Comparison of ENCODE assay signal across 7 cellular contexts in genomic region chr2:11744631-11745394, GRCh38. TPM values are rescaled to one million over a fixed set of nuclear protein-coding genes. Genes with fewer than 3 reads are reported as not detected.
DNase-seq lines count a peak whose midpoint lies in the region; ATAC-seq and TF ChIP-seq lines count a peak whose summit lies in the region.

No MANE protein-coding gene starts in this region.

- H3K9me3 Mint-ChIP-seq in activated CD4-positive, alpha-beta memory T cell treated with anti-CD3 and anti-CD28 coated beads for 36 hours = no peaks in the 10 kb centered on the region
- H3K9me3 Mint-ChIP-seq in glutamatergic neuron (ENCODE audit: unreplicated experiment) = peaks cover 7% of the 10 kb centered on the region

- DNase-seq in GM10248 (ENCODE audit: extremely low spot score) = no peak
- DNase-seq in NCI-H1092 (lab: John Stamatoyannopoulos, UW) = peak; percentile 20
- peak; percentile 44 for DNase-seq in activated CD4-positive, alpha-beta memory T cell treated with anti-CD3 and anti-CD28 coated beads for 36 hours
- peak; percentile 43 for DNase-seq in glutamatergic neuron
- peak; percentile 41 for DNase-seq in renal cortical epithelial cell (ENCODE audit: low read depth)
- no peak for DNase-seq in T-helper 9 cell

- peak; percentile 38 for TF ChIP-seq CTCF in GM10248 (IDR thresholded peaks at IDR 0.05; ENCODE audit: control extremely low read depth, extremely low read depth, low read depth, missing control alignments)
- peak; percentile 35 for TF ChIP-seq CTCF in glutamatergic neuron (IDR thresholded peaks at IDR 0.05; ENCODE audit: partially characterized antibody, unreplicated experiment)

- H3K27me3 Mint-ChIP-seq in activated CD4-positive, alpha-beta memory T cell treated with anti-CD3 and anti-CD28 coated beads for 36 hours = no peaks in the 10 kb centered on the region
- peaks cover 20% of the 10 kb centered on the region for H3K27me3 Mint-ChIP-seq in glutamatergic neuron (ENCODE audit: unreplicated experiment)

- intact Hi-C loops in activated CD4-positive, alpha-beta memory T cell treated with anti-CD3 and anti-CD28 coated beads for 36 hours (cut with micrococcal nuclease) = loop anchor here (1.0 to 10.0 kb wide), 6 partner anchors 8 to 972 kb away; partner anchors contain the start of genes E2F6 and TRIB2

- CTCF ChIA-PET in GM10248 (lab: Yijun Ruan, JAX) = interaction anchor here (0.8 to 18.6 kb wide), 10 partner anchors 9 to 57 kb away, joined by 3 to 207 read pairs (median 6); no protein-coding TSS in a partner anchor
- CTCF ChIA-PET in activated CD4-positive, alpha-beta memory T cell treated with anti-CD3 and anti-CD28 coated beads for 36 hours (lab: Charles Lee) = interaction anchor here (0.8 to 14.8 kb wide), 12 partner anchors 9 to 973 kb away, joined by 3 to 242 read pairs (median 4); no protein-coding TSS in a partner anchor

- H3K4me3 Mint-ChIP-seq in activated CD4-positive, alpha-beta memory T cell treated with anti-CD3 and anti-CD28 coated beads for 36 hours = peak overlapping the region; percentile 29
- H3K4me3 Mint-ChIP-seq in glutamatergic neuron (ENCODE audit: unreplicated experiment) = peak overlapping the region; percentile 64

- peaks cover 62% of the 10 kb centered on the region for H3K4me1 Mint-ChIP-seq in activated CD4-positive, alpha-beta memory T cell treated with anti-CD3 and anti-CD28 coated beads for 36 hours (ENCODE audit: low read depth)
- H3K4me1 Mint-ChIP-seq in glutamatergic neuron (ENCODE audit: low read depth, unreplicated experiment) = peaks cover 31% of the 10 kb centered on the region

- H3K36me3 Mint-ChIP-seq in activated CD4-positive, alpha-beta memory T cell treated with anti-CD3 and anti-CD28 coated beads for 36 hours = peaks cover 2% of the 10 kb centered on the region
- no peaks in the 10 kb centered on the region for H3K36me3 Mint-ChIP-seq in glutamatergic neuron (ENCODE audit: unreplicated experiment)

- POLR2A ChIA-PET in GM10248 (lab: Yijun Ruan, JAX) = interaction anchor here (0.7 to 1.3 kb wide), 2 partner anchors 10 to 13 kb away, joined by 3 to 4 read pairs; no protein-coding TSS in a partner anchor
- POLR2A ChIA-PET in activated CD4-positive, alpha-beta memory T cell treated with anti-CD3 and anti-CD28 coated beads for 36 hours (lab: Charles Lee) = interaction anchor here (1.9 to 3.0 kb wide), 3 partner anchors 9 to 30 kb away, joined by 9 to 25 read pairs (median 17); no protein-coding TSS in a partner anchor

- H3K27ac Mint-ChIP-seq in activated CD4-positive, alpha-beta memory T cell treated with anti-CD3 and anti-CD28 coated beads for 36 hours = peak overlapping the region; percentile 77
- H3K27ac Mint-ChIP-seq in glutamatergic neuron (ENCODE audit: unreplicated experiment) = peak overlapping the region; percentile 84

- ATAC-seq in HG02763 (IDR thresholded peaks at IDR 0.05; ENCODE audit: unreplicated experiment) = no peak

RNA-seq across cellular contexts. Expression of gene LPIN1, which starts 1.6 kb away (rescaled TPM):
- total RNA-seq in activated CD4-positive, alpha-beta memory T cell treated with anti-CD3 and anti-CD28 coated beads for 36 hours = 10 to 100 TPM; 41.1 to 48.0 TPM
- 142 TPM for total RNA-seq in glutamatergic neuron (ENCODE audit: unreplicated experiment)
- 33.8 and 39.9 TPM in 2 replicates for total RNA-seq in renal cortical epithelial cell

Comparison
In these comparisons a context has a peak if more than half of its experiments do, and no peak if none do; other contexts are left out.
1. DNase-seq: peak in NCI-H1092 (single experiment), activated CD4-positive, alpha-beta memory T cell treated with anti-CD3 and anti-CD28 coated beads for 36 hours (single experiment), glutamatergic neuron (single experiment) and renal cortical epithelial cell (single experiment); none in GM10248 (single experiment) and T-helper 9 cell (single experiment).